Comparison of ENCODE assay signal across 10 cellular contexts in the genomic region with DNA sequence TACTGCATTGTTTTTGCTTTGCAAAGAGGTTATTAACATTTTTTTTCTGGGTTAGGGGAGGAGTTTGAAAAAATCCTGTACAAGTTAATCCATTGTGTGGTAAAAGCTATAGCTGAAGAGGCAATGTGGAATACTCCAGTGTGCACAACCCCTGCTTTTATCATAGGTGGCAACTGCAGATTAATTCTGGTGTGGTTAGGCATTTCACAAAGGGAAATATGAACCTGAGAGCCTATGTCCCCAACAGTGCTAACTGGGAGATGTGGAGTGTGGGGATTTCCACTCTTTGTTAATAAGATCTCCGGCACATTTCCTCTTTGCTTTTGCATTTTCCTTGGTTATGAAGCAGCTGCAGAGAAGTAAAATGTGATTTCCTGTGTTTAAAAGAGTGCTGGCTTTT. TPM values are rescaled to one million over a fixed set of nuclear protein-coding genes. Genes with fewer than 3 reads are reported as not detected.
DNase-seq lines count a peak whose midpoint lies in the region; ATAC-seq and TF ChIP-seq lines count a peak whose summit lies in the region.
"Had no signal": no experiment of that assay in that cellular context is flagged by ENCODE, and none has a peak within 500 bp of the region (broad histone marks: within the 10 kb centered on the region; RNA-seq: fewer than 3 reads in every experiment).

No MANE protein-coding gene starts in this region.

- intact Hi-C loops in naive thymus-derived CD4-positive, alpha-beta T cell (cut with micrococcal nuclease): loop anchor here (5.0 kb wide), 2 partner anchors 34 to 46 kb away; partner anchors contain the start of genes PPP2R3C (in 1 of the 2) and PRORP (in 1 of the 2)
- intact Hi-C loops in left colon (cut with DNase I, micrococcal nuclease): no loop called here

- H3K4me3 ChIP-seq in Karpas-422 (ENCODE audit: low read length) (peak overlapping the region; percentile 12; the same call in 1 of the 2 replicates), brain microvascular endothelial cell (ENCODE audit: low read depth, low read length) (no peak overlapping the region)
- H3K4me3 ChIP-seq in naive thymus-derived CD4-positive, alpha-beta T cell (ENCODE audit: low read length): no peak overlapping the region
- H3K4me3 ChIP-seq: adrenal gland had no signal

- peaks cover 0 to 2% (median 0%) of the 10 kb centered on the region in 11 donors for H3K9me3 Mint-ChIP-seq in naive thymus-derived CD4-positive, alpha-beta T cell

- in situ Hi-C loops in brain microvascular endothelial cell (cut with HindIII; ENCODE audit: low pct_ligation_motif_present, low sequenced_read_pairs): no loop called here

- peak overlapping the region in 8 of 10 donors; percentile 2 to 61 (median 40) for H3K4me3 Mint-ChIP-seq in naive thymus-derived CD4-positive, alpha-beta T cell

- H3K79me2 ChIP-seq in Karpas-422 (ENCODE audit: low read length): peaks cover 72% of the 10 kb centered on the region

- no peaks in the 10 kb centered on the region for H3K9me3 ChIP-seq in Karpas-422 (ENCODE audit: low read length)
- H3K9me3 ChIP-seq in naive thymus-derived CD4-positive, alpha-beta T cell (ENCODE audit: control insufficient read depth in 2 of 3, low read length in 3 of 3): no peaks in the 10 kb centered on the region
- H3K9me3 ChIP-seq: adrenal gland had no signal

- no peaks in the 10 kb centered on the region; the same call in 1 of the 2 replicates for H3K36me3 ChIP-seq in Karpas-422 (ENCODE audit: insufficient read depth, low read length)
- H3K36me3 ChIP-seq in brain microvascular endothelial cell (replicated peaks): peaks cover 3% of the 10 kb centered on the region
- peaks cover 0 to 21% (median 8%) of the 10 kb centered on the region in 3 experiments for H3K36me3 ChIP-seq in naive thymus-derived CD4-positive, alpha-beta T cell (ENCODE audit: control insufficient read depth in 2 of 3, insufficient read depth in 3 of 3, low read length in 3 of 3)
- H3K36me3 ChIP-seq: adrenal gland had no signal

- H3K4me2 ChIP-seq in Karpas-422 (ENCODE audit: low read depth, low read length, poor library complexity, severe bottlenecking): peak overlapping the region; percentile 63

- no peaks in the 10 kb centered on the region for H3K27me3 Mint-ChIP-seq in naive thymus-derived CD4-positive, alpha-beta T cell
- H3K27me3 Mint-ChIP-seq: progenitor cell of endocrine pancreas had no signal

- DNase-seq in GM10248 (ENCODE audit: extremely low spot score) (peak; percentile 34), Karpas-422 (no peak), brain microvascular endothelial cell (peak; percentile 48), T1000 (lab: John Stamatoyannopoulos, UW) (no peak), left colon (no peak)
- DNase-seq in naive thymus-derived CD4-positive, alpha-beta T cell: peak in 1 of 9 donors; percentile 8
- DNase-seq: adrenal gland had no signal

- no peaks in the 10 kb centered on the region for H4K20me1 ChIP-seq in Karpas-422 (ENCODE audit: insufficient read depth, low read depth, low read length)

- TF ChIP-seq CTCF in GM10248 (IDR thresholded peaks at IDR 0.05; ENCODE audit: control extremely low read depth, extremely low read depth, low read depth, missing control alignments) (no peak), brain microvascular endothelial cell (IDR thresholded peaks at IDR 0.05; ENCODE audit: low read depth, low read length, missing control alignments) (no peak)

- peaks cover 39% of the 10 kb centered on the region for H3K4me1 ChIP-seq in Karpas-422 (ENCODE audit: low read length)
- peaks cover 9 to 15% of the 10 kb centered on the region in 2 donors for H3K4me1 ChIP-seq in naive thymus-derived CD4-positive, alpha-beta T cell (ENCODE audit: control insufficient read depth in 2 of 2, insufficient read depth in 2 of 2, low read length in 2 of 2)

- H3K9ac ChIP-seq in Karpas-422 (ENCODE audit: low read length): peak overlapping the region; percentile 35

- H3K27ac Mint-ChIP-seq in naive thymus-derived CD4-positive, alpha-beta T cell: peak overlapping the region; percentile 42 to 90 (median 74)
- H3K27ac Mint-ChIP-seq: progenitor cell of endocrine pancreas had no signal

- H3K9me2 ChIP-seq in Karpas-422 (replicated peaks; ENCODE audit: insufficient read depth, low read length): no peaks in the 10 kb centered on the region

- H3K27ac ChIP-seq in Karpas-422 (ENCODE audit: low read length) (peak overlapping the region; percentile 71), brain microvascular endothelial cell (peak overlapping the region; percentile 23)
- H3K27ac ChIP-seq in naive thymus-derived CD4-positive, alpha-beta T cell (ENCODE audit: low read depth, low read length): peak overlapping the region; percentile 23
- H3K27ac ChIP-seq: adrenal gland had no signal

- H3K36me3 Mint-ChIP-seq in naive thymus-derived CD4-positive, alpha-beta T cell: peaks cover 10 to 44% (median 36%) of the 10 kb centered on the region in 5 donors

- H2AFZ ChIP-seq in Karpas-422 (ENCODE audit: low read length): peak overlapping the region; percentile 31

- peaks cover 21 to 69% (median 46%) of the 10 kb centered on the region in 7 donors for H3K4me1 Mint-ChIP-seq in naive thymus-derived CD4-positive, alpha-beta T cell

- POLR2A ChIA-PET in GM10248 (lab: Yijun Ruan, JAX): no interaction called here
- POLR2A ChIA-PET in naive thymus-derived CD4-positive, alpha-beta T cell (lab: Charles Lee): interaction anchor here (0.7 kb wide), 2 partner anchors 128 to 275 kb away, joined by 3 read pairs; no protein-coding TSS in a partner anchor

- ATAC-seq in naive thymus-derived CD4-positive, alpha-beta T cell: peak; percentile 34
- ATAC-seq in HG02571 (IDR thresholded peaks at IDR 0.05; ENCODE audit: unreplicated experiment) (no peak), left colon (no peak), HG02763 (IDR thresholded peaks at IDR 0.05; ENCODE audit: unreplicated experiment) (no peak)

- H3K27me3 ChIP-seq in Karpas-422 (ENCODE audit: low read length) (no peaks in the 10 kb centered on the region), brain microvascular endothelial cell (replicated peaks) (no peaks in the 10 kb centered on the region)
- no peaks in the 10 kb centered on the region for H3K27me3 ChIP-seq in naive thymus-derived CD4-positive, alpha-beta T cell (ENCODE audit: control insufficient read depth in 2 of 2, insufficient read depth in 2 of 2, low read length in 2 of 2)
- H3K27me3 ChIP-seq: adrenal gland had no signal

- CTCF ChIA-PET in GM10248 (lab: Yijun Ruan, JAX): interaction anchor here (0.7 to 8.1 kb wide), 6 partner anchors 9 to 262 kb away, joined by 3 to 82 read pairs (median 3); no protein-coding TSS in a partner anchor
- CTCF ChIA-PET in naive thymus-derived CD4-positive, alpha-beta T cell (lab: Charles Lee): interaction anchor here (0.6 kb wide), 1 partner anchor 75 kb away, joined by 4 read pairs; no protein-coding TSS in a partner anchor

RNA-seq across cellular contexts. Expression of gene PRORP, which starts 33.6 kb away (rescaled TPM):
- 58.4 and 60.8 TPM in 2 replicates for total RNA-seq in Karpas-422 (2014; rRNA removed; shearing (Covaris generic); ENCODE audit: low replicate concordance)
- total RNA-seq in naive thymus-derived CD4-positive, alpha-beta T cell: 10 to 100 TPM; 31.2 to 40.9 (median 38.4) TPM
- 10 to 100 TPM; 67.4 to 77.3 TPM for polyA plus RNA-seq in naive thymus-derived CD4-positive, alpha-beta T cell
- 10 to 100 TPM; 25.2 to 27.6 TPM for total RNA-seq in left colon

RNA-seq across cellular contexts. Expression of gene PPP2R3C, which starts 34.2 kb away (rescaled TPM):
- total RNA-seq in Karpas-422 (2014; rRNA removed; shearing (Covaris generic); ENCODE audit: low replicate concordance): 42.1 and 86.2 TPM in 2 replicates
- total RNA-seq in naive thymus-derived CD4-positive, alpha-beta T cell: 10 to 100 TPM; 31.4 to 43.3 (median 33.5) TPM
- 10 to 100 TPM; 51.9 to 52.2 TPM for polyA plus RNA-seq in naive thymus-derived CD4-positive, alpha-beta T cell
- 10 to 100 TPM; 23.9 to 27.8 TPM for total RNA-seq in left colon

Comparison
In these comparisons a context has a peak if more than half of its experiments do, and no peak if none do; other contexts are left out.
1. DNase-seq: peak in GM10248 (single experiment) and brain microvascular endothelial cell (single experiment); none in Karpas-422 (single experiment), T1000 (single experiment) and left colon (0 of 2).
2. intact Hi-C loops: an anchor here in naive thymus-derived CD4-positive, alpha-beta T cell (5.0 kb wide); none called in left colon.
3. Peak in every context shown above with its lines, with median percentiles within 50 percentile points of each other: H3K27ac ChIP-seq.